Comparison of ENCODE assay signal across 8 cellular contexts in the genomic region with DNA sequence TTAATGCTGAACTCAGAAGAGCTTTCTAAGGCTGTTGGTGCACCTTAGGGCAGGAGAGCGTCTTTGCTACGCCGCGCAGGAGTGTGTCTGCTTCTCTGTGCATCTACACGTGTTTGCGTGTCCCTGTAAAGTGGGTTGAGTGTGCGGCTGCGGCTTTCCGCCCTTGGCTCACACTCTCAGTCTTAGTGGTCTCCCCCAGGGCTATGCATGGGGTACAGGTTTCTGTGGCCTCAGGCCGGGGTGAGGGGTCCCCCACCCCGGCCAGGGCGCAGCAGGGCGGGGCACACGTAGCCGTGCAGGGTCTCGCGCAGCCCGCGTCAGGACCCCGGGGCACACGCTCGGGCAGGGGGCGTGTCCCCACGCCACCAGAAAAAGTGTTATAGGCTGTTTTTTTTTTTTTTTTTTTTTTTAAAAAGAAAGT. TPM values are rescaled to one million over a fixed set of nuclear protein-coding genes. Genes with fewer than 3 reads are reported as not detected.
DNase-seq lines count a peak whose midpoint lies in the region; ATAC-seq, FAIRE-seq and TF ChIP-seq lines count a peak whose summit lies in the region.

No MANE protein-coding gene starts in this region.

- peak; percentile 73 for FAIRE-seq in G401.6 (lab: Jason Lieb, UNC)

- DNase-seq in Kasumi-1 (lab: John Stamatoyannopoulos, UW) (peak; percentile 53 to 58), dorsolateral prefrontal cortex (peak in 9 of 10 donors; percentile 21 to 59 (median 46)), mucosa of descending colon (peak in 1 of 3 donors; percentile 65), COLO829 (ENCODE audit: low spot score) (no peak)
- peak; percentile 51 for DNase-seq in activated CD4-positive, alpha-beta T cell treated with anti-CD3 and anti-CD28 coated beads, Interleukin-2, amount 50 U/mL, for 1 hour
- peak; percentile 47 for DNase-seq in stimulated activated CD8-positive, alpha-beta memory T cell treated with anti-CD3 and anti-CD28 coated beads, Interleukin-7, amount 100 ng/mL, for 24 hours (ENCODE audit: low read depth)

- peak overlapping the region; percentile 66 to 97 (median 88) for H3K4me3 ChIP-seq in dorsolateral prefrontal cortex
- H3K4me3 ChIP-seq in mucosa of descending colon, result peak overlapping the region; percentile 79

- intact Hi-C loops in dorsolateral prefrontal cortex (cut with DNase I), result loop anchor here (2.0 to 10.0 kb wide), 9 partner anchors 55 to 592 kb away; partner anchors contain the start of genes HEATR3 (in 2 of the 2), BRD7 (in 1 of the 2), CNEP1R1 (in 1 of the 2) and CYLD (in 1 of the 2)
- intact Hi-C loops in mucosa of descending colon (cut with DNase I, micrococcal nuclease), result loop anchor here in 1 of 2 donors (5.0 to 10.0 kb wide), 2 partner anchors 52 to 115 kb away; no protein-coding TSS in a partner anchor

- TF ChIP-seq CTCF in dorsolateral prefrontal cortex (IDR thresholded peaks at IDR 0.05 in 54 of 56, conservative IDR thresholded peaks at IDR 0.05 in 2 of 56; ENCODE audit: low read depth in 1 of 56, partially characterized antibody in 56 of 56), result peak in 1 of 56 donors; percentile 8
- no peak for TF ChIP-seq CTCF in mucosa of descending colon (IDR thresholded peaks at IDR 0.05)

- ATAC-seq in GM21786 (IDR thresholded peaks at IDR 0.05; ENCODE audit: unreplicated experiment) (peak; percentile 46), mucosa of descending colon (peak; percentile 43)

- H3K4me1 ChIP-seq in mucosa of descending colon (ENCODE audit: low read depth), result peaks cover 18% of the 10 kb centered on the region

- peak overlapping the region in 57 of 59 donors; percentile 80 to 98 (median 94) for H3K27ac ChIP-seq in dorsolateral prefrontal cortex

- H3K36me3 ChIP-seq in mucosa of descending colon (ENCODE audit: low read depth), result peaks cover 3% of the 10 kb centered on the region

- no peaks in the 10 kb centered on the region for H3K9me3 ChIP-seq in mucosa of descending colon

- H3K27me3 ChIP-seq in dorsolateral prefrontal cortex, result no peaks in the 10 kb centered on the region

RNA-seq across cellular contexts. Expression of gene TENT4B, which starts 0.7 kb away (rescaled TPM):
- total RNA-seq in dorsolateral prefrontal cortex, result 10 to 100 TPM in 119 of 120 experiments, 1 to 10 TPM in 1; 9.9 to 37.1 (median 18.3) TPM
- 10 to 100 TPM; 10.6 to 20.0 (median 11.5) TPM for total RNA-seq in mucosa of descending colon
